16 cellular contexts compared by ENCODE assay signal in the genomic region with DNA sequence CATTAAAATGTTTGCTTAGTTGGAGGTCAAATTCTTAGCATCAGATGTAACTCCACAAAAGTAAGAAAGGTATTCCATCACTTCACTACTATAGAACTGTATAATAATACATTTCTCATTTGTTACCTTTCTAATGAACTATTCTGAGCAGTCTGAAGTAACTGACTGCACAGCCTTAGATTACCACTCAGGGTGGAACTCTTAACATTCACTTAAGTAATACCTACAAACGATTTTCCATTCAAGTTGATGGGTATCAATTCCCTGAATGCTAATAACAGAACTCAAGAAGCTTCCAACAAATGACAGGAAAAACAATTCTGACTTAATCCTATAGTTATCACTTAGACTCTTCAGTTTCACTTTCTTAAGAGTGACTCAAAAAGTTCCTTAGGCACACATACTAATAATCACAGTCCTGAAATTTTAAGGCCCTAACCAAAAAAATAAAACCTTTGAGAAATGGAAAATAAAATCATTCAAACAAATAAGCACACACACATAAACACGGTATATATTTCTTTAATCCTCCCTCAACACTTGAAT. TPM values are rescaled to one million over a fixed set of nuclear protein-coding genes. Genes with fewer than 3 reads are reported as not detected.
DNase-seq lines count a peak whose midpoint lies in the region; ATAC-seq and TF ChIP-seq lines count a peak whose summit lies in the region.
"Had no signal": no experiment of that assay in that cellular context is flagged by ENCODE, and none has a peak within 500 bp of the region (broad histone marks: within the 10 kb centered on the region; RNA-seq: fewer than 3 reads in every experiment).

No MANE protein-coding gene starts in this region.

- peak overlapping the region in 3 of 8 donors; percentile 12 to 36 (median 24) for H3K27ac ChIP-seq in spleen
- H3K27ac ChIP-seq: coronary artery, left lung had no signal

- H3K27ac Mint-ChIP-seq in activated T-helper 2 cell treated with anti-CD3 and anti-CD28 coated beads, Interferon-gamma antibody, Interleukin-2, Interleukin-4, amounts not matched to agents 10 μg/mL and 5 μg/mL and 100 μg/mL, durations not matched to agents 14 hours and 24 hours and 36 hours, result peak overlapping the region; percentile 75
- peak overlapping the region; percentile 79 for H3K27ac Mint-ChIP-seq in osteocyte (ENCODE audit: unreplicated experiment)

- ATAC-seq in GM18868 (IDR thresholded peaks at IDR 0.05; ENCODE audit: unreplicated experiment) (peak; percentile 59), HG02678 (IDR thresholded peaks at IDR 0.05; ENCODE audit: unreplicated experiment) (peak; percentile 48)
- ATAC-seq: HCT116, left lung had no signal

- H3K9me3 ChIP-seq in spleen, result no peaks in the 10 kb centered on the region
- H3K9me3 ChIP-seq: left lung, transverse colon had no signal

- TF ChIP-seq CTCF in osteocyte (IDR thresholded peaks at IDR 0.05), result no peak
- TF ChIP-seq CTCF in spleen (IDR thresholded peaks at IDR 0.05 in 8 of 11, conservative IDR thresholded peaks at IDR 0.05 in 3 of 11), result no peak

- H3K27me3 Mint-ChIP-seq in activated T-helper 2 cell treated with anti-CD3 and anti-CD28 coated beads, Interferon-gamma antibody, Interleukin-2, Interleukin-4, amounts not matched to agents 10 μg/mL and 5 μg/mL and 100 μg/mL, durations not matched to agents 14 hours and 24 hours and 36 hours (ENCODE audit: low read depth), result no peaks in the 10 kb centered on the region
- no peaks in the 10 kb centered on the region for H3K27me3 Mint-ChIP-seq in osteocyte (ENCODE audit: unreplicated experiment)

- 48 to 59% (median 53%) methylated on average over 2 of the region's 2 CpGs for WGBS in spleen, 5 donors

- no peak overlapping the region for H3K4me3 Mint-ChIP-seq in activated T-helper 2 cell treated with anti-CD3 and anti-CD28 coated beads, Interferon-gamma antibody, Interleukin-2, Interleukin-4, amounts not matched to agents 10 μg/mL and 5 μg/mL and 100 μg/mL, durations not matched to agents 14 hours and 24 hours and 36 hours (ENCODE audit: low read depth)
- no peak overlapping the region for H3K4me3 Mint-ChIP-seq in osteocyte (ENCODE audit: unreplicated experiment)

- peaks cover 0 to 71% (median 29%) of the 10 kb centered on the region in 6 donors for H3K4me1 ChIP-seq in spleen

- intact Hi-C loops in activated T-helper 2 cell treated with anti-CD3 and anti-CD28 coated beads, Interferon-gamma antibody, Interleukin-2, Interleukin-4, amounts not matched to agents 10 μg/mL and 5 μg/mL and 100 μg/mL, durations not matched to agents 14 hours and 24 hours and 36 hours (cut with micrococcal nuclease), result loop anchor here (1.0 kb wide), 1 partner anchor 21 kb away; no protein-coding TSS in a partner anchor
- intact Hi-C loops in spleen (cut with DNase I; ENCODE audit: low total_unique reads), result no loop called here

- H3K27me3 ChIP-seq in spleen (replicated peaks in 1 of 7), result no peaks in the 10 kb centered on the region
- H3K27me3 ChIP-seq: left lung, transverse colon had no signal

- no peaks in the 10 kb centered on the region for H3K9me3 Mint-ChIP-seq in activated T-helper 2 cell treated with anti-CD3 and anti-CD28 coated beads, Interferon-gamma antibody, Interleukin-2, Interleukin-4, amounts not matched to agents 10 μg/mL and 5 μg/mL and 100 μg/mL, durations not matched to agents 14 hours and 24 hours and 36 hours
- H3K9me3 Mint-ChIP-seq in osteocyte (ENCODE audit: unreplicated experiment), result no peaks in the 10 kb centered on the region

- H3K36me3 ChIP-seq in spleen, result peaks cover 0 to 100% (median 63%) of the 10 kb centered on the region in 6 donors

- no peak for TF ChIP-seq POLR2A in spleen (IDR thresholded peaks at IDR 0.05)

- peaks cover 89% of the 10 kb centered on the region for H3K36me3 Mint-ChIP-seq in activated T-helper 2 cell treated with anti-CD3 and anti-CD28 coated beads, Interferon-gamma antibody, Interleukin-2, Interleukin-4, amounts not matched to agents 10 μg/mL and 5 μg/mL and 100 μg/mL, durations not matched to agents 14 hours and 24 hours and 36 hours (ENCODE audit: low read depth)
- H3K36me3 Mint-ChIP-seq in osteocyte (ENCODE audit: unreplicated experiment), result peaks cover 65% of the 10 kb centered on the region

- no peak for DNase-seq in activated T-helper 2 cell treated with anti-CD3 and anti-CD28 coated beads, Interferon-gamma antibody, Interleukin-2, Interleukin-4, amounts not matched to agents 10 μg/mL and 5 μg/mL and 100 μg/mL, durations not matched to agents 14 hours and 24 hours and 36 hours (ENCODE audit: low spot score)
- DNase-seq in osteocyte (ENCODE audit: extremely low spot score, unreplicated experiment) (no peak), midbrain (lab: John Stamatoyannopoulos, UW) (no peak), anterior cingulate cortex (lab: John Stamatoyannopoulos, UW) (no peak), spleen (no peak)
- DNase-seq: activated CD8-positive, alpha-beta memory T cell treated with anti-CD3 and anti-CD28 coated beads, Interleukin-2, amount 50 U/mL, for 4 hours; DMS79; left lung; NCI-H1417; posterior cingulate gyrus; stimulated activated CD4-positive, alpha-beta T cell treated with anti-CD3 and anti-CD28 coated beads, Interleukin-4, amount 100 ng/mL, for 4 hours; transverse colon had no signal

- no peak overlapping the region for H3K4me3 ChIP-seq in spleen
- H3K4me3 ChIP-seq: coronary artery, left lung, transverse colon had no signal

- peaks cover 46% of the 10 kb centered on the region for H3K4me1 Mint-ChIP-seq in activated T-helper 2 cell treated with anti-CD3 and anti-CD28 coated beads, Interferon-gamma antibody, Interleukin-2, Interleukin-4, amounts not matched to agents 10 μg/mL and 5 μg/mL and 100 μg/mL, durations not matched to agents 14 hours and 24 hours and 36 hours (ENCODE audit: low read depth)
- H3K4me1 Mint-ChIP-seq in osteocyte (ENCODE audit: unreplicated experiment), result peaks cover 13% of the 10 kb centered on the region

RNA-seq across cellular contexts. Expression of a gene that starts 20.9 kb away (rescaled TPM):
- total RNA-seq in activated T-helper 2 cell treated with anti-CD3 and anti-CD28 coated beads, Interferon-gamma antibody, Interleukin-2, Interleukin-4, amounts not matched to agents 10 μg/mL and 5 μg/mL and 100 μg/mL, durations not matched to agents 14 hours and 24 hours and 36 hours, result 461 and 489 TPM in 2 replicates
- total RNA-seq in osteocyte (189 and 197 TPM in 2 replicates), spleen (100 to 1,000 TPM; 135 to 208 (median 192) TPM)
- 100 to 1,000 TPM; 164 to 200 (median 174) TPM for polyA plus RNA-seq in spleen
